32 cellular contexts compared by ENCODE assay signal in genomic region chr9:76583256-76583655, GRCh38.
"Had no signal": no experiment of that assay in that cellular context is flagged by ENCODE, and none has a peak within 500 bp of the region (broad histone marks: within the 10 kb centered on the region; RNA-seq: fewer than 3 reads in every experiment).

No MANE protein-coding gene starts in this region.

- H2AFZ ChIP-seq: PC-9 had no signal

- H3K9me3 ChIP-seq: body of pancreas had no signal

- H3K27ac Mint-ChIP-seq: activated CD4-positive, alpha-beta T cell treated with anti-CD3 and anti-CD28 coated beads, Interleukin-2, amount 10 ng/mL, durations not matched to agents 24 days and 14 days; activated CD8-positive, alpha-beta T cell treated with anti-CD3 and anti-CD28 coated beads, Interleukin-2, amount 10 ng/mL, durations not matched to agents 7 days and 5 days; activated naive CD4-positive, alpha-beta T cell treated with anti-CD3 and anti-CD28 coated beads, Interleukin-2, amount 50 U/mL, for 24 hours; activated naive CD8-positive, alpha-beta T cell treated with anti-CD3 and anti-CD28 coated beads, Interleukin-2, amount 10 ng/mL, durations not matched to agents 7 days and 5 days; activated T-cell treated with anti-CD3 and anti-CD28 coated beads, Interleukin-2, amount 50 U/mL, for 24 hours; activated T-helper 2 cell treated with anti-CD3 and anti-CD28 coated beads, Interferon-gamma antibody, Interleukin-2, Interleukin-4, amounts not matched to agents 10 μg/mL and 5 μg/mL and 100 μg/mL, durations not matched to agents 14 hours and 24 hours and 36 hours had no signal

- FAIRE-seq: astrocyte, RCC 7860 had no signal

- H3K4me3 Mint-ChIP-seq: activated CD4-positive, alpha-beta T cell treated with anti-CD3 and anti-CD28 coated beads, Interleukin-2, amount 10 ng/mL, durations not matched to agents 24 days and 14 days; activated CD8-positive, alpha-beta T cell treated with anti-CD3 and anti-CD28 coated beads, Interleukin-2, amount 10 ng/mL, durations not matched to agents 7 days and 5 days; activated naive CD4-positive, alpha-beta T cell treated with anti-CD3 and anti-CD28 coated beads, Interleukin-2, amount 50 U/mL, for 24 hours; activated naive CD8-positive, alpha-beta T cell treated with anti-CD3 and anti-CD28 coated beads, Interleukin-2, amount 10 ng/mL, durations not matched to agents 7 days and 5 days; activated T-cell treated with anti-CD3 and anti-CD28 coated beads, Interleukin-2, amount 50 U/mL, for 24 hours had no signal

- H3K9ac ChIP-seq: KMS-11 had no signal

- H3K4me2 ChIP-seq: KMS-11, PC-9 had no signal

- H3K4me1 Mint-ChIP-seq: activated naive CD4-positive, alpha-beta T cell treated with anti-CD3 and anti-CD28 coated beads, Interleukin-2, amount 50 U/mL, for 24 hours had no signal

- DNase-seq: activated CD4-positive, alpha-beta T cell treated with anti-CD3 and anti-CD28 coated beads, Interleukin-2, amount 10 ng/mL, durations not matched to agents 24 days and 14 days; activated CD4-positive, alpha-beta T cell treated with anti-CD3 and anti-CD28 coated beads, Interleukin-2, amount 50 U/mL, for 4 hours; activated CD8-positive, alpha-beta T cell treated with anti-CD3 and anti-CD28 coated beads, Interleukin-2, amount 10 ng/mL, durations not matched to agents 7 days and 5 days; activated gamma-delta T cell; activated naive CD4-positive, alpha-beta T cell treated with Interleukin-2 at 50 U/mL for 16 hours; activated naive CD8-positive, alpha-beta T cell treated with anti-CD3 and anti-CD28 coated beads, Interleukin-2, amount 10 ng/mL, durations not matched to agents 7 days and 5 days; activated T-cell treated with anti-CD3 and anti-CD28 coated beads, Interleukin-2, amount 50 U/mL, for 24 hours; body of pancreas; central memory CD4-positive, alpha-beta T cell; NCI-H1092 treated with DMSO at 0.1 percent for 48 hours; NCI-H1417; NCI-H146; NCI-H187; NCI-H2029 treated with DMSO at 0.1 percent for 48 hours; NCI-H2107; NCI-H2171; NCI-H510A; NCI-H526; NCI-H748 treated with DMSO at 0.1 percent for 48 hours; NK-92 treated with Interleukin-12 subunit alpha and Interleukin-12 subunit beta, amount 100 ng/mL, for 24 hours; PC-9; SW 1271; T-helper 1 cell; T-helper 2 cell; T-helper 9 cell had no signal

- H3K9me3 Mint-ChIP-seq: activated CD4-positive, alpha-beta T cell treated with anti-CD3 and anti-CD28 coated beads, Interleukin-2, amount 10 ng/mL, durations not matched to agents 24 days and 14 days; activated naive CD4-positive, alpha-beta T cell treated with anti-CD3 and anti-CD28 coated beads, Interleukin-2, amount 50 U/mL, for 24 hours; activated naive CD8-positive, alpha-beta T cell treated with anti-CD3 and anti-CD28 coated beads, Interleukin-2, amount 10 ng/mL, durations not matched to agents 7 days and 5 days; activated T-cell treated with anti-CD3 and anti-CD28 coated beads, Interleukin-2, amount 50 U/mL, for 24 hours; activated T-helper 2 cell treated with anti-CD3 and anti-CD28 coated beads, Interferon-gamma antibody, Interleukin-2, Interleukin-4, amounts not matched to agents 10 μg/mL and 5 μg/mL and 100 μg/mL, durations not matched to agents 14 hours and 24 hours and 36 hours had no signal

- H3K4me3 ChIP-seq: body of pancreas, PC-9 had no signal

- H3K27ac ChIP-seq: KMS-11, PC-9, RWPE1 had no signal

- ATAC-seq: activated CD8-positive, alpha-beta T cell treated with anti-CD3 and anti-CD28 coated beads, Interleukin-2, amount 10 ng/mL, durations not matched to agents 7 days and 5 days; body of pancreas; Right ventricle myocardium inferior had no signal

- H3K27me3 ChIP-seq: body of pancreas had no signal

- H3K36me3 Mint-ChIP-seq: activated naive CD4-positive, alpha-beta T cell treated with anti-CD3 and anti-CD28 coated beads, Interleukin-2, amount 50 U/mL, for 24 hours had no signal
